In the genomic region with DNA sequence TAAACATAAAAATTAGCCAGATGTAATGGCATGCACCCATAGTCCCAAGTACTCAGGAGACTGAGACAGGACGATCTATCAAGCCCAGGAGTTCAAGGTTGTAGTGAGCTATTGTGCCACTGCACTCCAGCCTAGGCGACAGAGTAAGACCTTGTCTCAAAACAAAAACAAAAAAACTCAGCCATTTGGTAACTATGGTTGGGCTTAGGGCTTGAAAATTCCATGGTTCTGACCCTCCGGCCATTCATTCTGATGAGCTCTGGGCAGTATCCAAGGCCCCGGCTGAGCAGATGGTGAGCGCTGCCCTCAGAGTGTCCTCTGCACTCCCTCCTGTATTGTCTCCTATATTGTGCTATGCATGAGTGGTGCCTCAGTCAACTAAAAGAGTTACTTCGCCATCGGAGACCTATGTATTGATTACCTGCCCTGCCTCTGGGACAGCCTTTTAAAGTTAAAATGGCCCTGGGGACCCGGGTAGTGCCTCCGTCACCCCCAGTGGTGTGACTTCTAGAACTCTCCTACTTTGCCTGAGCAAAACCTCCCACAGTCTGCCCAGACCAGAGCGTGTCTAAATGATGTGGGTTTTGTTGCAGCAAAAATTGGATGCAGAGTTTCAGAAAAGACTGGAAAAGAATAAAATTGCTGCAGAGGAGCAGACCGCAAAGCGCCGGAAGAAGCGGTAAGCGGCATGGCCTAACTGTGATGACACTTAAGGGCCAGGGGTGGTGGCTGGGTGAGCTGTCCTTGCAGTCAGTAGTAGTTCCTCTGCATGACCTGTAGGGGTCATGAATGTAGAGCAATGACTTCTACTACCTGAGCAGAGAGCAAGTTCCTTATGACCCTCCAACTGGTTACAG, we compare ENCODE assay signal across 2 cellular contexts.
TF ChIP-seq lines count a peak whose summit lies in the region.

No MANE protein-coding gene starts in this region.

TF ChIP-seq in HCT116, 20 proteins besides CTCF, POLR2A, EP300 and RAD21:
- TF ChIP-seq SIN3A (IDR thresholded peaks at IDR 0.05; ENCODE audit: low read depth) (no peak), EZH2phosphoT487 (IDR thresholded peaks at IDR 0.05; ENCODE audit: borderline replicate concordance) (no peak), JUND (IDR thresholded peaks at IDR 0.05) (no peak), CEBPB (IDR thresholded peaks at IDR 0.05; ENCODE audit: low read depth) (no peak), FOSL1 (IDR thresholded peaks at IDR 0.05; ENCODE audit: low read depth) (no peak), ELF1 (IDR thresholded peaks at IDR 0.05; ENCODE audit: borderline replicate concordance, low read depth) (no peak), SRF (IDR thresholded peaks at IDR 0.05; ENCODE audit: low read depth) (no peak), SP1 (IDR thresholded peaks at IDR 0.05; ENCODE audit: low read depth) (no peak), ZNF274 (IDR thresholded peaks at IDR 0.05; ENCODE audit: low read depth, low read length) (no peak)
- TF ChIP-seq, protein P1, sequence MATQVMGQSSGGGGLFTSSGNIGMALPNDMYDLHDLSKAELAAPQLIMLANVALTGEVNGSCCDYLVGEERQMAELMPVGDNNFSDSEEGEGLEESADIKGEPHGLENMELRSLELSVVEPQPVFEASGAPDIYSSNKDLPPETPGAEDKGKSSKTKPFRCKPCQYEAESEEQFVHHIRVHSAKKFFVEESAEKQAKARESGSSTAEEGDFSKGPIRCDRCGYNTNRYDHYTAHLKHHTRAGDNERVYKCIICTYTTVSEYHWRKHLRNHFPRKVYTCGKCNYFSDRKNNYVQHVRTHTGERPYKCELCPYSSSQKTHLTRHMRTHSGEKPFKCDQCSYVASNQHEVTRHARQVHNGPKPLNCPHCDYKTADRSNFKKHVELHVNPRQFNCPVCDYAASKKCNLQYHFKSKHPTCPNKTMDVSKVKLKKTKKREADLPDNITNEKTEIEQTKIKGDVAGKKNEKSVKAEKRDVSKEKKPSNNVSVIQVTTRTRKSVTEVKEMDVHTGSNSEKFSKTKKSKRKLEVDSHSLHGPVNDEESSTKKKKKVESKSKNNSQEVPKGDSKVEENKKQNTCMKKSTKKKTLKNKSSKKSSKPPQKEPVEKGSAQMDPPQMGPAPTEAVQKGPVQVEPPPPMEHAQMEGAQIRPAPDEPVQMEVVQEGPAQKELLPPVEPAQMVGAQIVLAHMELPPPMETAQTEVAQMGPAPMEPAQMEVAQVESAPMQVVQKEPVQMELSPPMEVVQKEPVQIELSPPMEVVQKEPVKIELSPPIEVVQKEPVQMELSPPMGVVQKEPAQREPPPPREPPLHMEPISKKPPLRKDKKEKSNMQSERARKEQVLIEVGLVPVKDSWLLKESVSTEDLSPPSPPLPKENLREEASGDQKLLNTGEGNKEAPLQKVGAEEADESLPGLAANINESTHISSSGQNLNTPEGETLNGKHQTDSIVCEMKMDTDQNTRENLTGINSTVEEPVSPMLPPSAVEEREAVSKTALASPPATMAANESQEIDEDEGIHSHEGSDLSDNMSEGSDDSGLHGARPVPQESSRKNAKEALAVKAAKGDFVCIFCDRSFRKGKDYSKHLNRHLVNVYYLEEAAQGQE (IDR thresholded peaks at IDR 0.05; ENCODE audit: low read depth), result no peak
TF ChIP-seq in HCT116: peak in this region for 0.

TF ChIP-seq in K562, 482 proteins besides CTCF, POLR2A, EP300 and RAD21 (continues in another document):
- TF ChIP-seq, protein P2, sequence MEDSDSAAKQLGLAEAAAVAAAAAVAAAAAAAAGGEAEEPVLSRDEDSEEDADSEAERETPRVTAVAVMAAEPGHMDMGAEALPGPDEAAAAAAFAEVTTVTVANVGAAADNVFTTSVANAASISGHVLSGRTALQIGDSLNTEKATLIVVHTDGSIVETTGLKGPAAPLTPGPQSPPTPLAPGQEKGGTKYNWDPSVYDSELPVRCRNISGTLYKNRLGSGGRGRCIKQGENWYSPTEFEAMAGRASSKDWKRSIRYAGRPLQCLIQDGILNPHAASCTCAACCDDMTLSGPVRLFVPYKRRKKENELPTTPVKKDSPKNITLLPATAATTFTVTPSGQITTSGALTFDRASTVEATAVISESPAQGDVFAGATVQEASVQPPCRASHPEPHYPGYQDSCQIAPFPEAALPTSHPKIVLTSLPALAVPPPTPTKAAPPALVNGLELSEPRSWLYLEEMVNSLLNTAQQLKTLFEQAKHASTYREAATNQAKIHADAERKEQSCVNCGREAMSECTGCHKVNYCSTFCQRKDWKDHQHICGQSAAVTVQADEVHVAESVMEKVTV (CRISPR knock-in tag; IDR thresholded peaks at IDR 0.05), result peak; percentile 53; the same call in 1 of the 2 replicates
- TF ChIP-seq, protein P3, sequence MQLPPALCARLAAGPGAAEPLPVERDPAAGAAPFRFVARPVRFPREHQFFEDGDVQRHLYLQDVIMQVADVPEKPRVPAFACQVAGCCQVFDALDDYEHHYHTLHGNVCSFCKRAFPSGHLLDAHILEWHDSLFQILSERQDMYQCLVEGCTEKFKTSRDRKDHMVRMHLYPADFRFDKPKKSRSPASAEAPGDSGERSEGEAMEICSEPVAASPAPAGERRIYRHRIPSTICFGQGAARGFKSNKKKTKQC (CRISPR knock-in tag; IDR thresholded peaks at IDR 0.05), result peak; percentile 38; the same call in 1 of the 2 replicates
- TF ChIP-seq, protein P4, sequence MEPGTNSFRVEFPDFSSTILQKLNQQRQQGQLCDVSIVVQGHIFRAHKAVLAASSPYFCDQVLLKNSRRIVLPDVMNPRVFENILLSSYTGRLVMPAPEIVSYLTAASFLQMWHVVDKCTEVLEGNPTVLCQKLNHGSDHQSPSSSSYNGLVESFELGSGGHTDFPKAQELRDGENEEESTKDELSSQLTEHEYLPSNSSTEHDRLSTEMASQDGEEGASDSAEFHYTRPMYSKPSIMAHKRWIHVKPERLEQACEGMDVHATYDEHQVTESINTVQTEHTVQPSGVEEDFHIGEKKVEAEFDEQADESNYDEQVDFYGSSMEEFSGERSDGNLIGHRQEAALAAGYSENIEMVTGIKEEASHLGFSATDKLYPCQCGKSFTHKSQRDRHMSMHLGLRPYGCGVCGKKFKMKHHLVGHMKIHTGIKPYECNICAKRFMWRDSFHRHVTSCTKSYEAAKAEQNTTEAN (CRISPR knock-in tag; IDR thresholded peaks at IDR 0.05), result no peak
- TF ChIP-seq, protein P5, sequence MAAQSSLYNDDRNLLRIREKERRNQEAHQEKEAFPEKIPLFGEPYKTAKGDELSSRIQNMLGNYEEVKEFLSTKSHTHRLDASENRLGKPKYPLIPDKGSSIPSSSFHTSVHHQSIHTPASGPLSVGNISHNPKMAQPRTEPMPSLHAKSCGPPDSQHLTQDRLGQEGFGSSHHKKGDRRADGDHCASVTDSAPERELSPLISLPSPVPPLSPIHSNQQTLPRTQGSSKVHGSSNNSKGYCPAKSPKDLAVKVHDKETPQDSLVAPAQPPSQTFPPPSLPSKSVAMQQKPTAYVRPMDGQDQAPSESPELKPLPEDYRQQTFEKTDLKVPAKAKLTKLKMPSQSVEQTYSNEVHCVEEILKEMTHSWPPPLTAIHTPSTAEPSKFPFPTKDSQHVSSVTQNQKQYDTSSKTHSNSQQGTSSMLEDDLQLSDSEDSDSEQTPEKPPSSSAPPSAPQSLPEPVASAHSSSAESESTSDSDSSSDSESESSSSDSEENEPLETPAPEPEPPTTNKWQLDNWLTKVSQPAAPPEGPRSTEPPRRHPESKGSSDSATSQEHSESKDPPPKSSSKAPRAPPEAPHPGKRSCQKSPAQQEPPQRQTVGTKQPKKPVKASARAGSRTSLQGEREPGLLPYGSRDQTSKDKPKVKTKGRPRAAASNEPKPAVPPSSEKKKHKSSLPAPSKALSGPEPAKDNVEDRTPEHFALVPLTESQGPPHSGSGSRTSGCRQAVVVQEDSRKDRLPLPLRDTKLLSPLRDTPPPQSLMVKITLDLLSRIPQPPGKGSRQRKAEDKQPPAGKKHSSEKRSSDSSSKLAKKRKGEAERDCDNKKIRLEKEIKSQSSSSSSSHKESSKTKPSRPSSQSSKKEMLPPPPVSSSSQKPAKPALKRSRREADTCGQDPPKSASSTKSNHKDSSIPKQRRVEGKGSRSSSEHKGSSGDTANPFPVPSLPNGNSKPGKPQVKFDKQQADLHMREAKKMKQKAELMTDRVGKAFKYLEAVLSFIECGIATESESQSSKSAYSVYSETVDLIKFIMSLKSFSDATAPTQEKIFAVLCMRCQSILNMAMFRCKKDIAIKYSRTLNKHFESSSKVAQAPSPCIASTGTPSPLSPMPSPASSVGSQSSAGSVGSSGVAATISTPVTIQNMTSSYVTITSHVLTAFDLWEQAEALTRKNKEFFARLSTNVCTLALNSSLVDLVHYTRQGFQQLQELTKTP (IDR thresholded peaks at IDR 0.05; ENCODE audit: low read depth in 1 of 2, partially characterized antibody in 2 of 2), result no peak
- TF ChIP-seq, protein P6, sequence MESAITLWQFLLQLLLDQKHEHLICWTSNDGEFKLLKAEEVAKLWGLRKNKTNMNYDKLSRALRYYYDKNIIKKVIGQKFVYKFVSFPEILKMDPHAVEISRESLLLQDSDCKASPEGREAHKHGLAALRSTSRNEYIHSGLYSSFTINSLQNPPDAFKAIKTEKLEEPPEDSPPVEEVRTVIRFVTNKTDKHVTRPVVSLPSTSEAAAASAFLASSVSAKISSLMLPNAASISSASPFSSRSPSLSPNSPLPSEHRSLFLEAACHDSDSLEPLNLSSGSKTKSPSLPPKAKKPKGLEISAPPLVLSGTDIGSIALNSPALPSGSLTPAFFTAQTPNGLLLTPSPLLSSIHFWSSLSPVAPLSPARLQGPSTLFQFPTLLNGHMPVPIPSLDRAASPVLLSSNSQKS (CRISPR knock-in tag; IDR thresholded peaks at IDR 0.05), result no peak
- TF ChIP-seq, protein P7, sequence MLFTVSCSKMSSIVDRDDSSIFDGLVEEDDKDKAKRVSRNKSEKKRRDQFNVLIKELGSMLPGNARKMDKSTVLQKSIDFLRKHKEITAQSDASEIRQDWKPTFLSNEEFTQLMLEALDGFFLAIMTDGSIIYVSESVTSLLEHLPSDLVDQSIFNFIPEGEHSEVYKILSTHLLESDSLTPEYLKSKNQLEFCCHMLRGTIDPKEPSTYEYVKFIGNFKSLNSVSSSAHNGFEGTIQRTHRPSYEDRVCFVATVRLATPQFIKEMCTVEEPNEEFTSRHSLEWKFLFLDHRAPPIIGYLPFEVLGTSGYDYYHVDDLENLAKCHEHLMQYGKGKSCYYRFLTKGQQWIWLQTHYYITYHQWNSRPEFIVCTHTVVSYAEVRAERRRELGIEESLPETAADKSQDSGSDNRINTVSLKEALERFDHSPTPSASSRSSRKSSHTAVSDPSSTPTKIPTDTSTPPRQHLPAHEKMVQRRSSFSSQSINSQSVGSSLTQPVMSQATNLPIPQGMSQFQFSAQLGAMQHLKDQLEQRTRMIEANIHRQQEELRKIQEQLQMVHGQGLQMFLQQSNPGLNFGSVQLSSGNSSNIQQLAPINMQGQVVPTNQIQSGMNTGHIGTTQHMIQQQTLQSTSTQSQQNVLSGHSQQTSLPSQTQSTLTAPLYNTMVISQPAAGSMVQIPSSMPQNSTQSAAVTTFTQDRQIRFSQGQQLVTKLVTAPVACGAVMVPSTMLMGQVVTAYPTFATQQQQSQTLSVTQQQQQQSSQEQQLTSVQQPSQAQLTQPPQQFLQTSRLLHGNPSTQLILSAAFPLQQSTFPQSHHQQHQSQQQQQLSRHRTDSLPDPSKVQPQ (CRISPR knock-in tag; IDR thresholded peaks at IDR 0.05; ENCODE audit: borderline replicate concordance), result no peak
- TF ChIP-seq NR2C2 (CRISPR knock-in tag; IDR thresholded peaks at IDR 0.05), result no peak
- no peak for TF ChIP-seq NR2C2 (tag; IDR thresholded peaks at IDR 0.05)
- no peak for TF ChIP-seq RFX1 (IDR thresholded peaks at IDR 0.05)
- TF ChIP-seq CC2D1A (IDR thresholded peaks at IDR 0.05), result peak; percentile 48; the same call in 1 of the 2 replicates
- TF ChIP-seq ATF7 (IDR thresholded peaks at IDR 0.05), result no peak
- peak; percentile 45; the same call in 1 of the 2 replicates for TF ChIP-seq CEBPG (CRISPR knock-in tag; IDR thresholded peaks at IDR 0.05)
- TF ChIP-seq CEBPG (tag; conservative IDR thresholded peaks at IDR 0.05 in 1 of 2, IDR thresholded peaks at IDR 0.05 in 1 of 2), result no peak
- TF ChIP-seq, protein P8, sequence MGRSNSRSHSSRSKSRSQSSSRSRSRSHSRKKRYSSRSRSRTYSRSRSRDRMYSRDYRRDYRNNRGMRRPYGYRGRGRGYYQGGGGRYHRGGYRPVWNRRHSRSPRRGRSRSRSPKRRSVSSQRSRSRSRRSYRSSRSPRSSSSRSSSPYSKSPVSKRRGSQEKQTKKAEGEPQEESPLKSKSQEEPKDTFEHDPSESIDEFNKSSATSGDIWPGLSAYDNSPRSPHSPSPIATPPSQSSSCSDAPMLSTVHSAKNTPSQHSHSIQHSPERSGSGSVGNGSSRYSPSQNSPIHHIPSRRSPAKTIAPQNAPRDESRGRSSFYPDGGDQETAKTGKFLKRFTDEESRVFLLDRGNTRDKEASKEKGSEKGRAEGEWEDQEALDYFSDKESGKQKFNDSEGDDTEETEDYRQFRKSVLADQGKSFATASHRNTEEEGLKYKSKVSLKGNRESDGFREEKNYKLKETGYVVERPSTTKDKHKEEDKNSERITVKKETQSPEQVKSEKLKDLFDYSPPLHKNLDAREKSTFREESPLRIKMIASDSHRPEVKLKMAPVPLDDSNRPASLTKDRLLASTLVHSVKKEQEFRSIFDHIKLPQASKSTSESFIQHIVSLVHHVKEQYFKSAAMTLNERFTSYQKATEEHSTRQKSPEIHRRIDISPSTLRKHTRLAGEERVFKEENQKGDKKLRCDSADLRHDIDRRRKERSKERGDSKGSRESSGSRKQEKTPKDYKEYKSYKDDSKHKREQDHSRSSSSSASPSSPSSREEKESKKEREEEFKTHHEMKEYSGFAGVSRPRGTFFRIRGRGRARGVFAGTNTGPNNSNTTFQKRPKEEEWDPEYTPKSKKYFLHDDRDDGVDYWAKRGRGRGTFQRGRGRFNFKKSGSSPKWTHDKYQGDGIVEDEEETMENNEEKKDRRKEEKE (IDR thresholded peaks at IDR 0.05; ENCODE audit: borderline replicate concordance in 1 of 2, control insufficient read depth in 1 of 2, low read depth in 2 of 2, low read length in 1 of 2), result no peak
- TF ChIP-seq SNIP1 (IDR thresholded peaks at IDR 0.05; ENCODE audit: low read depth), result no peak
- no peak for TF ChIP-seq PHF21A (IDR thresholded peaks at IDR 0.05; ENCODE audit: borderline replicate concordance, low read depth)
- TF ChIP-seq, protein P9, sequence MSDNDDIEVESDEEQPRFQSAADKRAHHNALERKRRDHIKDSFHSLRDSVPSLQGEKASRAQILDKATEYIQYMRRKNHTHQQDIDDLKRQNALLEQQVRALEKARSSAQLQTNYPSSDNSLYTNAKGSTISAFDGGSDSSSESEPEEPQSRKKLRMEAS (CRISPR knock-in tag; IDR thresholded peaks at IDR 0.05), result peak; percentile 48; the same call in 1 of the 2 replicates
- TF ChIP-seq JUND (IDR thresholded peaks at IDR 0.05; ENCODE audit: borderline replicate concordance, low read depth, low read length), result peak; percentile 43; the same call in 1 of the 2 replicates
- TF ChIP-seq JUND (tag; IDR thresholded peaks at IDR 0.05; ENCODE audit: borderline replicate concordance, low read depth, low read length), result peak; percentile 37; the same call in 1 of the 3 replicates
- peak; percentile 34; the same call in 1 of the 2 replicates for TF ChIP-seq XRCC5 (IDR thresholded peaks at IDR 0.05; ENCODE audit: low read depth, low read length)
